In genomic region chr20:58822175-58822574, GRCh38 we compare ENCODE assay signal across 25 cellular contexts. TPM values are rescaled to one million over a fixed set of nuclear protein-coding genes. Genes with fewer than 3 reads are reported as not detected.
DNase-seq lines count a peak whose midpoint lies in the region; ATAC-seq, FAIRE-seq and TF ChIP-seq lines count a peak whose summit lies in the region.
"Had no signal": no experiment of that assay in that cellular context is flagged by ENCODE, and none has a peak within 500 bp of the region (broad histone marks: within the 10 kb centered on the region; RNA-seq: fewer than 3 reads in every experiment).

No MANE protein-coding gene starts in this region.

- no peaks in the 10 kb centered on the region for H3K9me3 ChIP-seq in HepG2 (ENCODE audit: low read length)
- no peaks in the 10 kb centered on the region for H3K9me3 ChIP-seq in right lobe of liver
- H3K9me3 ChIP-seq in OCI-LY1 (ENCODE audit: low read length) = no peaks in the 10 kb centered on the region
- H3K9me3 ChIP-seq in spleen = peaks cover 0 to 6% (median 0%) of the 10 kb centered on the region in 8 donors
- H3K9me3 ChIP-seq: Peyer's patch, thoracic aorta, vagina had no signal

- H2AFZ ChIP-seq in HepG2 (ENCODE audit: low read length) (no peak overlapping the region), OCI-LY1 (ENCODE audit: low read length) (no peak overlapping the region)

- FAIRE-seq in HepG2 (lab: Jason Lieb, UNC) = no peak

- TF ChIP-seq CTCF in HepG2 (CRISPR knock-in tag; IDR thresholded peaks at IDR 0.05) (peak; percentile 62), right lobe of liver (IDR thresholded peaks at IDR 0.05) (no peak), OCI-LY1 (IDR thresholded peaks at IDR 0.05; ENCODE audit: low read length) (peak; percentile 37; the same call in 1 of the 2 replicates), spleen (IDR thresholded peaks at IDR 0.05 in 8 of 11, conservative IDR thresholded peaks at IDR 0.05 in 3 of 11) (no peak)

- CTCF ChIA-PET in HepG2 (lab: Yijun Ruan, JAX; ENCODE audit: low intra/inter-chr PET ratio, low total read pairs) = interaction anchor here (0.8 to 1.2 kb wide), 2 partner anchors 400 to 674 kb away, joined by 3 read pairs; no protein-coding TSS in a partner anchor

- POLR2A ChIA-PET in HepG2 (lab: Yijun Ruan, JAX) = no interaction called here

- intact Hi-C loops in HepG2 (cut with micrococcal nuclease; ENCODE audit: unreplicated experiment) (no loop called here), right lobe of liver (cut with DNase I) (no loop called here), left cardiac atrium (cut with DNase I) (no loop called here), spleen (cut with DNase I; ENCODE audit: low total_unique reads) (no loop called here)

- ATAC-seq in HepG2 (peak; percentile 83), right lobe of liver (no peak), left cardiac atrium (peak; percentile 16 to 46)
- ATAC-seq: naive thymus-derived CD8-positive, alpha-beta T cell; stimulated activated naive CD8-positive, alpha-beta T cell treated with anti-CD3 and anti-CD28 coated beads, Interleukin-15, Interleukin-2, amounts not matched to agents 100 U/mL and 50 U/mL, for 24 hours had no signal

- no peak for TF ChIP-seq RAD21 in HepG2 (CRISPR knock-in tag; IDR thresholded peaks at IDR 0.05)

- no peaks in the 10 kb centered on the region for H4K20me1 ChIP-seq in HepG2 (ENCODE audit: insufficient read depth, low read length)
- H4K20me1 ChIP-seq in OCI-LY1 (ENCODE audit: insufficient read depth, low read length) = no peaks in the 10 kb centered on the region

- H3K36me3 ChIP-seq in HepG2 (replicated peaks in 1 of 2; ENCODE audit: control insufficient read depth in 1 of 2, insufficient read depth in 2 of 2, low read length in 2 of 2) (no peaks in the 10 kb centered on the region), right lobe of liver (no peaks in the 10 kb centered on the region), OCI-LY1 (ENCODE audit: insufficient read depth, low read length) (peaks cover 7% of the 10 kb centered on the region; the same call in 1 of the 2 replicates), spleen (no peaks in the 10 kb centered on the region)
- H3K36me3 ChIP-seq: BLaER1 treated with 17β-estradiol and CSF1 and Interleukin-3, amounts not matched to agents 10 nM and 100 nM; Peyer's patch; SJSA1; thoracic aorta; vagina had no signal

- DNase-seq in HepG2 (ENCODE audit: low spot score) (peak; percentile 29), right lobe of liver (no peak), left cardiac atrium (no peak), NCI-H1105 treated with DMSO at 0.1 percent for 48 hours (lab: John Stamatoyannopoulos, UW) (no peak), spleen (no peak), H4 (ENCODE audit: low spot score) (no peak), NCI-H2196 (lab: John Stamatoyannopoulos, UW; ENCODE audit: unreplicated experiment) (no peak)
- DNase-seq: activated CD4-positive, alpha-beta T cell treated with anti-CD3 and anti-CD28 coated beads for 48 hours; activated gamma-delta T cell treated with Interleukin-2 at 50 U/mL for 16 hours; activated T-cell treated with anti-CD3 and anti-CD28 coated beads, Interleukin-2, amount 50 U/mL, for 24 hours; head of caudate nucleus; naive thymus-derived CD8-positive, alpha-beta T cell; NCI-H1092; NCI-H1930; NCI-H345; stimulated activated CD4-positive, alpha-beta T cell treated with anti-CD3 and anti-CD28 coated beads, Interleukin-12 subunit alpha, Interleukin-12 subunit beta, amount 100 ng/mL, for 4 hours; stimulated activated CD4-positive, alpha-beta T cell treated with anti-CD3 and anti-CD28 coated beads, Interleukin-4, amount 100 ng/mL, for 4 hours; stimulated activated naive CD8-positive, alpha-beta T cell treated with anti-CD3 and anti-CD28 coated beads, Interleukin-15, Interleukin-2, amounts not matched to agents 100 U/mL and 50 U/mL, for 24 hours had no signal

- H3K4me3 ChIP-seq in HepG2 (replicated peaks in 1 of 3; ENCODE audit: insufficient read depth in 1 of 3, low read depth in 2 of 3, low read length in 3 of 3) (no peak overlapping the region), right lobe of liver (no peak overlapping the region), OCI-LY1 (ENCODE audit: low read depth, low read length, poor library complexity, severe bottlenecking) (no peak overlapping the region), spleen (no peak overlapping the region)
- H3K4me3 ChIP-seq: BLaER1 treated with 17β-estradiol and CSF1 and Interleukin-3, amounts not matched to agents 10 nM and 100 nM; Peyer's patch; SJSA1; thoracic aorta; vagina had no signal

- BruUV-seq in HepG2 (replicated peaks; lab: Mats Ljungman, UMichigan) = no TSS peak

- H3K4me1 ChIP-seq in HepG2 (ENCODE audit: insufficient read depth, low read length) = no peaks in the 10 kb centered on the region
- no peaks in the 10 kb centered on the region for H3K4me1 ChIP-seq in right lobe of liver
- H3K4me1 ChIP-seq in OCI-LY1 (ENCODE audit: insufficient read depth, low read length, severe bottlenecking) = no peaks in the 10 kb centered on the region
- no peaks in the 10 kb centered on the region for H3K4me1 ChIP-seq in spleen
- H3K4me1 ChIP-seq: Peyer's patch, vagina had no signal

- 27% methylated on average over 8 of the region's 9 CpGs for WGBS in HepG2 (ENCODE audit: low lambda C conversion rate)
- 79% methylated on average over 8 of the region's 9 CpGs for WGBS in right lobe of liver (ENCODE audit: insufficient coverage, low coverage, low lambda C conversion rate, missing lambda C conversion rate)
- 80 to 93% (median 87%) methylated on average over 9 of the region's 9 CpGs for WGBS in spleen, 5 donors

- no peaks in the 10 kb centered on the region for H3F3A ChIP-seq in OCI-LY1 (ENCODE audit: insufficient read depth, low read length)

- no peak for TF ChIP-seq EP300 in HepG2 (IDR thresholded peaks at IDR 0.05; ENCODE audit: low read depth in 2 of 2, low read length in 2 of 2)
- no peak for TF ChIP-seq EP300 in HepG2 (CRISPR knock-in tag; IDR thresholded peaks at IDR 0.05; ENCODE audit: borderline replicate concordance)

- in situ Hi-C loops in HepG2 (cut with HindIII; ENCODE audit: extremely low pct_ligation_motif_present, low pct_unique_long_range_greater_than_20kb) = no loop called here

- no peak overlapping the region for H3K4me2 ChIP-seq in HepG2 (ENCODE audit: low read depth, low read length)
- no peak overlapping the region for H3K4me2 ChIP-seq in OCI-LY1 (ENCODE audit: low read length)
- H3K4me2 ChIP-seq: BLaER1 treated with 17β-estradiol and CSF1 and Interleukin-3, amounts not matched to agents 10 nM and 100 nM had no signal

- TF ChIP-seq POLR2A in HepG2 (IDR thresholded peaks at IDR 0.05; ENCODE audit: insufficient read depth in 1 of 2, low read depth in 2 of 2, low read length in 2 of 2) (no peak), right lobe of liver (IDR thresholded peaks at IDR 0.05) (no peak), spleen (IDR thresholded peaks at IDR 0.05) (no peak)

- H3K27ac ChIP-seq in HepG2 (ENCODE audit: extremely low read length, insufficient read depth, low read length) (no peak overlapping the region), right lobe of liver (no peak overlapping the region), OCI-LY1 (ENCODE audit: low read depth, low read length, poor library complexity, severe bottlenecking) (no peak overlapping the region), spleen (no peak overlapping the region)
- H3K27ac ChIP-seq: BLaER1 treated with 17β-estradiol and CSF1 and Interleukin-3, amounts not matched to agents 10 nM and 100 nM; epithelial cell of prostate; Peyer's patch; SJSA1; thoracic aorta; vagina had no signal

- H3K79me2 ChIP-seq in HepG2 (ENCODE audit: insufficient read depth, low read length) = no peaks in the 10 kb centered on the region
- H3K79me2 ChIP-seq in OCI-LY1 (ENCODE audit: insufficient read depth, low read length) = no peaks in the 10 kb centered on the region

- no peaks in the 10 kb centered on the region for H3K9me2 ChIP-seq in OCI-LY1 (ENCODE audit: low read depth, low read length)

- H3K9ac ChIP-seq in HepG2 (ENCODE audit: insufficient read depth, low read depth, low read length) (no peak overlapping the region), OCI-LY1 (ENCODE audit: low read length) (no peak overlapping the region)
- H3K9ac ChIP-seq: BLaER1 treated with 17β-estradiol and CSF1 and Interleukin-3, amounts not matched to agents 10 nM and 100 nM had no signal

- H3K27me3 ChIP-seq in HepG2 (ENCODE audit: control insufficient read depth in 1 of 2, insufficient read depth in 2 of 2, low read length in 2 of 2) (peaks cover 11 to 69% of the 10 kb centered on the region in 2 experiments), right lobe of liver (no peaks in the 10 kb centered on the region), OCI-LY1 (ENCODE audit: insufficient read depth, low read length) (no peaks in the 10 kb centered on the region), spleen (replicated peaks in 1 of 7) (no peaks in the 10 kb centered on the region)
- H3K27me3 ChIP-seq: Peyer's patch, SJSA1, vagina had no signal

RNA-seq across cellular contexts. Expression of gene GNAS-AS1, which starts 28.5 kb away (rescaled TPM):
- not detected in 2 replicates for total RNA-seq in HepG2 (2016; rRNA removed; fragmentation: Illumina TruSeq; extraction: Trizol)
- total RNA-seq in HepG2 (2016; cell fraction: cytosol; rRNA removed; fragmentation: Illumina TruSeq; extraction: Trizol; ENCODE audit: low read depth) = not detected in 2 replicates
- total RNA-seq in HepG2 (2016; cell fraction: insoluble cytoplasmic fraction; rRNA removed; fragmentation: Illumina TruSeq; extraction: Trizol) = not detected in 2 replicates
- total RNA-seq in HepG2 (2016; cell fraction: membrane; rRNA removed; fragmentation: Illumina TruSeq; extraction: Trizol) = not detected in 2 replicates
- not detected in 2 replicates for total RNA-seq in HepG2 (2016; cell fraction: nucleus; rRNA removed; fragmentation: Illumina TruSeq; extraction: Trizol)
- not detected in 2 replicates for polyA plus RNA-seq in HepG2 (2011; rRNA removed)
- not detected in 2 replicates for polyA plus RNA-seq in HepG2 (2011; cell fraction: cytosol; rRNA removed)
- 0.06 and 0.23 TPM in 2 replicates for polyA plus RNA-seq in HepG2 (2011; cell fraction: nucleus; rRNA removed)
- polyA plus RNA-seq in HepG2 (2012) = not detected in 2 replicates
- polyA plus RNA-seq in HepG2 (2016; cell fraction: cytosol; fragmentation: Illumina TruSeq; extraction: Trizol; ENCODE audit: low read depth) = not detected in 2 replicates
- polyA plus RNA-seq in HepG2 (2016; cell fraction: insoluble cytoplasmic fraction; fragmentation: Illumina TruSeq; extraction: Trizol; ENCODE audit: low read depth) = not detected in 2 replicates
- polyA plus RNA-seq in HepG2 (2016; cell fraction: membrane; fragmentation: Illumina TruSeq; extraction: Trizol; ENCODE audit: low read depth) = not detected in 2 replicates
- polyA plus RNA-seq in HepG2 (2016; cell fraction: nucleus; fragmentation: Illumina TruSeq; extraction: Trizol; ENCODE audit: insufficient read depth, low read depth) = not detected in 2 replicates
- polyA minus RNA-seq in HepG2 (2011; rRNA and poly(A)+ RNA removed; ENCODE audit: low replicate concordance) = 0.49 TPM in 1 of 2 replicates, not detected in the other
- not detected in 2 replicates for polyA minus RNA-seq in HepG2 (2011; cell fraction: cytosol; rRNA and poly(A)+ RNA removed)
- polyA minus RNA-seq in HepG2 (2011; cell fraction: nucleus; rRNA and poly(A)+ RNA removed) = 0.26 and 0.37 TPM in 2 replicates
- under 1 TPM in 3 of 6 experiments, not detected in 3; 0.23 to 0.37 (median 0.27) TPM for total RNA-seq in right lobe of liver
- under 1 TPM; 0.37 to 0.80 TPM for total RNA-seq in left cardiac atrium
- 1 to 10 TPM in 2 of 7 donors, under 1 TPM in 3, not detected in 2; 0.44 to 1.1 (median 0.70) TPM for total RNA-seq in spleen
- polyA plus RNA-seq in spleen = under 1 TPM; 0.18 to 0.32 (median 0.22) TPM
- 1.5 and 3.0 TPM in 2 replicates for total RNA-seq in H4 (2014; rRNA removed; shearing (Covaris generic))
- total RNA-seq: SJSA1, vagina had no signal

RNA-seq across cellular contexts. Expression of gene GNAS, which starts 30.3 kb away (rescaled TPM):
- total RNA-seq in HepG2 (2016; rRNA removed; fragmentation: Illumina TruSeq; extraction: Trizol) (382 and 407 TPM in 2 replicates), right lobe of liver (100 to 1,000 TPM; 254 to 400 (median 287) TPM), left cardiac atrium (1,000 to 10,000 TPM; 1,020 to 1,609 TPM), spleen (100 to 1,000 TPM; 745 to 849 (median 769) TPM)
- total RNA-seq in HepG2 (2016; cell fraction: cytosol; rRNA removed; fragmentation: Illumina TruSeq; extraction: Trizol; ENCODE audit: low read depth) = 604 and 617 TPM in 2 replicates
- 369 and 397 TPM in 2 replicates for total RNA-seq in HepG2 (2016; cell fraction: insoluble cytoplasmic fraction; rRNA removed; fragmentation: Illumina TruSeq; extraction: Trizol)
- 887 and 1,010 TPM in 2 replicates for total RNA-seq in HepG2 (2016; cell fraction: membrane; rRNA removed; fragmentation: Illumina TruSeq; extraction: Trizol)
- total RNA-seq in HepG2 (2016; cell fraction: nucleus; rRNA removed; fragmentation: Illumina TruSeq; extraction: Trizol) = 281 and 324 TPM in 2 replicates
- polyA plus RNA-seq in HepG2 (2011; rRNA removed) (1,008 and 1,029 TPM in 2 replicates), spleen (100 to 1,000 TPM; 722 to 854 (median 771) TPM)
- 1,419 and 1,481 TPM in 2 replicates for polyA plus RNA-seq in HepG2 (2011; cell fraction: cytosol; rRNA removed)
- polyA plus RNA-seq in HepG2 (2011; cell fraction: nucleus; rRNA removed) = 1,285 and 1,363 TPM in 2 replicates
- polyA plus RNA-seq in HepG2 (2012) = 1,216 and 1,583 TPM in 2 replicates
- 2,019 and 2,103 TPM in 2 replicates for polyA plus RNA-seq in HepG2 (2016; cell fraction: cytosol; fragmentation: Illumina TruSeq; extraction: Trizol; ENCODE audit: low read depth)
- 991 and 1,223 TPM in 2 replicates for polyA plus RNA-seq in HepG2 (2016; cell fraction: insoluble cytoplasmic fraction; fragmentation: Illumina TruSeq; extraction: Trizol; ENCODE audit: low read depth)
- polyA plus RNA-seq in HepG2 (2016; cell fraction: membrane; fragmentation: Illumina TruSeq; extraction: Trizol; ENCODE audit: low read depth) = 2,245 and 2,285 TPM in 2 replicates
- polyA plus RNA-seq in HepG2 (2016; cell fraction: nucleus; fragmentation: Illumina TruSeq; extraction: Trizol; ENCODE audit: insufficient read depth, low read depth) = 1,096 and 1,140 TPM in 2 replicates
- polyA minus RNA-seq in HepG2 (2011; rRNA and poly(A)+ RNA removed; ENCODE audit: low replicate concordance) = 1,501 and 1,552 TPM in 2 replicates
- 671 and 731 TPM in 2 replicates for polyA minus RNA-seq in HepG2 (2011; cell fraction: cytosol; rRNA and poly(A)+ RNA removed)
- polyA minus RNA-seq in HepG2 (2011; cell fraction: nucleus; rRNA and poly(A)+ RNA removed) = 391 and 498 TPM in 2 replicates
- 886 and 1,032 TPM in 2 replicates for total RNA-seq in H4 (2014; rRNA removed; shearing (Covaris generic))

Comparison
In these comparisons a context has a peak if more than half of its experiments do, and no peak if none do; other contexts are left out.
1. ATAC-seq: peak in HepG2 (single experiment) and left cardiac atrium (2 of 2); none in right lobe of liver (0 of 4).
2. CTCF ChIP-seq: peak in HepG2 (single experiment) and OCI-LY1 (single experiment); none in right lobe of liver (0 of 4) and spleen (0 of 11).